In the genomic region with DNA sequence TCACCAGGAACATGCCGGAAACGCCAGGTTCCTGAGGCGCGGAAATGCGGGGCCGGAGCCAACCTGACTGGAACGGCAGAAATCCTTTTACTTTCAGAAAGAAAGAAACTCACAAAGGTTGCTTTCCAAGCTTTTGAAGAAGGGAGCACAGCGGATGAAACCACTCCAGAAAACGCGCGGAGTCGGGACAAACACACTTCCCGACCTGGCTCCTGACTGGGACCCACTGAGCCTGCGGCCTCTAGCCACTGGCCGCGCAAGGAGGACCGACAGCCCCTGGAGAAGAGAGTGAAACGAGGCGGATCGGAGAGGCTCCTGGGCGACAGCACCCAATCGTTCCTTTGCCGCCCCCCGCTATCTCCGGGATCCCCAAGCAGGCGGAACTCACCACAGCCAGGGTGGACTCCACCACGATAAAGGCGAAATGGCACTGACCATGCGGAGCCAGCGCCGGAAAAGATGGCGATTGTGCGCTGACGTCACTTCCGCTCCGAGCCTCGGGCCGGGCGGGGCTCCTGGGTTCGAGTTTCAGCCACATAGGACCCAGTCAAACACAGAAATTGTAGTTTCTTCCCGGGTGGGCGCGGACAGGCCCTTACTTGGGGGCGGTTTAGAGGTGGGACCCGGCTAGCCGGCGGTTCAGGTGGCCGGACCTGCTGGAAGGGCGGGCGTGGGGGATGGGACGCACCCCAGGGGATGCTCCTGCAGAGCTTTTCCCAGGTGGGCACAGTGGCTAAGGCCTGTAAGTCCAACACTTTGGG, we compare ENCODE assay signal across 8 cellular contexts. TPM values are rescaled to one million over a fixed set of nuclear protein-coding genes. Genes with fewer than 3 reads are reported as not detected.
DNase-seq lines count a peak whose midpoint lies in the region; ATAC-seq and TF ChIP-seq lines count a peak whose summit lies in the region.

Gene ZNF121 (minus strand): TSS at position 432 of the 761 bp plus-strand sequence. CDS start 16,407 bp downstream, outside the sequence.

- H3K27me3 Mint-ChIP-seq in GM23338 (ENCODE audit: insufficient read depth, low read depth, poor library complexity), result peaks cover 16% of the 10 kb centered on the region

- peak within 1 kb of the TSS; percentile 88 to 96 (median 90) for H3K9ac ChIP-seq in subcutaneous abdominal adipose tissue (ENCODE audit: low read length in 5 of 5)

- ATAC-seq in GM23338, result peak; percentile 74

- no peaks in the 10 kb centered on the region for H4K20me1 ChIP-seq in DOHH2 (ENCODE audit: control insufficient read depth, insufficient read depth, low read depth, low read length)
- peaks cover 26% of the 10 kb centered on the region for H4K20me1 ChIP-seq in GM23338 (replicated peaks; ENCODE audit: insufficient read depth)

- H3K4me1 ChIP-seq in DOHH2 (ENCODE audit: control insufficient read depth, low read length), result peaks cover 15% of the 10 kb centered on the region
- H3K4me1 ChIP-seq in GM23338 (ENCODE audit: insufficient read depth), result peaks cover 40% of the 10 kb centered on the region
- H3K4me1 ChIP-seq in SJSA1 (replicated peaks), result 0 out of 2 replicates have a peak, but pooled peaks cover 3% of the 10 kb centered on the region
- H3K4me1 ChIP-seq in neuron (ENCODE audit: insufficient read depth, low read length), result peaks cover 2% of the 10 kb centered on the region
- H3K4me1 ChIP-seq in subcutaneous abdominal adipose tissue (ENCODE audit: control insufficient read depth in 5 of 5, insufficient read depth in 5 of 5, low read length in 5 of 5), result peaks cover 0 to 19% (median 15%) of the 10 kb centered on the region in 5 donors

- no peaks in the 10 kb centered on the region for H3F3A ChIP-seq in DOHH2 (ENCODE audit: control insufficient read depth, insufficient read depth)
- no peaks in the 10 kb centered on the region for H3F3A ChIP-seq in GM23338 (replicated peaks; ENCODE audit: low read depth)

- peaks cover 33% of the 10 kb centered on the region for H3K4me1 Mint-ChIP-seq in GM23338

- H3K4me2 ChIP-seq in DOHH2 (ENCODE audit: low read length) (peak within 1 kb of the TSS; percentile 78), GM23338 (peak within 1 kb of the TSS; percentile 92)

- H3K9me2 ChIP-seq in DOHH2 (replicated peaks; ENCODE audit: control insufficient read depth, low read length) (no peaks in the 10 kb centered on the region), GM23338 (ENCODE audit: insufficient read depth) (peaks cover 3% of the 10 kb centered on the region; the same call in 1 of the 2 replicates)

- peak within 1 kb of the TSS; percentile 99 for H3K27ac Mint-ChIP-seq in GM23338

- H3K27me3 ChIP-seq in DOHH2 (ENCODE audit: control insufficient read depth, low read length) (no peaks in the 10 kb centered on the region), GM23338 (ENCODE audit: insufficient read depth) (no peaks in the 10 kb centered on the region), SJSA1 (replicated peaks) (no peaks in the 10 kb centered on the region), neuron (ENCODE audit: insufficient read depth, low read length) (no peaks in the 10 kb centered on the region), subcutaneous abdominal adipose tissue (ENCODE audit: control insufficient read depth in 5 of 5, insufficient read depth in 4 of 5, low read length in 5 of 5) (no peaks in the 10 kb centered on the region)

- H3K4me3 ChIP-seq in DOHH2 (ENCODE audit: low read length) (peak within 1 kb of the TSS; percentile 95), GM23338 (peak within 1 kb of the TSS; percentile 91), SJSA1 (peak within 1 kb of the TSS; percentile 71), neuron (ENCODE audit: low read length) (peak within 1 kb of the TSS; percentile 97), subcutaneous abdominal adipose tissue (ENCODE audit: low read depth in 1 of 5, low read length in 5 of 5) (peak within 1 kb of the TSS; percentile 89 to 98 (median 96))

- TF ChIP-seq CTCF in DOHH2 (IDR thresholded peaks at IDR 0.05; ENCODE audit: low read depth, low read length, poor library complexity, severe bottlenecking) (no peak), GM23338 (conservative IDR thresholded peaks at IDR 0.05; ENCODE audit: low read depth in 2 of 2) (no peak)

- peak within 1 kb of the TSS; percentile 83 for H3K4me3 Mint-ChIP-seq in GM23338

- H3K79me2 ChIP-seq in DOHH2 (ENCODE audit: control insufficient read depth, low read length), result peaks cover 54% of the 10 kb centered on the region
- H3K79me2 ChIP-seq in GM23338 (replicated peaks; ENCODE audit: insufficient read depth), result peaks cover 63% of the 10 kb centered on the region

- H2AFZ ChIP-seq in GM23338 (no peak within 1 kb of the TSS), neuron (ENCODE audit: low read depth, low read length) (peak within 1 kb of the TSS; percentile 74)

- peak; percentile 97 for DNase-seq in GM23338 (ENCODE audit: low spot score)
- DNase-seq in M059J (ENCODE audit: low read depth), result peak; percentile 80
- DNase-seq in SJSA1 (ENCODE audit: low read depth in 1 of 2, low spot score in 2 of 2), result peak; percentile 79 to 86
- DNase-seq in activated naive CD4-positive, alpha-beta T cell (lab: John Stamatoyannopoulos, UW), result peak; percentile 55 to 65 (median 64)
- peak; percentile 74 for DNase-seq in foreskin melanocyte

- H3K27ac ChIP-seq in DOHH2 (ENCODE audit: low read depth, low read length) (peak within 1 kb of the TSS; percentile 59), GM23338 (ENCODE audit: low read depth) (peak within 1 kb of the TSS; percentile 97), SJSA1 (peak within 1 kb of the TSS; percentile 69), subcutaneous abdominal adipose tissue (ENCODE audit: low read depth, low read length) (peak within 1 kb of the TSS; percentile 85)

- peaks cover 43% of the 10 kb centered on the region for H3K36me3 Mint-ChIP-seq in GM23338 (ENCODE audit: low read depth)

- peaks cover 10% of the 10 kb centered on the region; the same call in 2 of the 3 replicates for H3K9me3 Mint-ChIP-seq in GM23338

- H3K9me3 ChIP-seq in DOHH2 (ENCODE audit: control insufficient read depth, insufficient read depth, low read length), result peaks cover 23% of the 10 kb centered on the region
- 0 out of 2 replicates have a peak, but pooled peaks cover 5% of the 10 kb centered on the region for H3K9me3 ChIP-seq in SJSA1 (replicated peaks)
- peaks cover 17% of the 10 kb centered on the region for H3K9me3 ChIP-seq in neuron (ENCODE audit: low read length)
- peaks cover 0 to 14% (median 5%) of the 10 kb centered on the region in 5 donors for H3K9me3 ChIP-seq in subcutaneous abdominal adipose tissue (ENCODE audit: control insufficient read depth in 5 of 5, low read length in 5 of 5)

- peaks cover 46% of the 10 kb centered on the region for H3K36me3 ChIP-seq in DOHH2 (ENCODE audit: control insufficient read depth, low read length)
- no peaks in the 10 kb centered on the region; the same call in 1 of the 2 replicates for H3K36me3 ChIP-seq in GM23338 (ENCODE audit: insufficient read depth)
- peaks cover 30% of the 10 kb centered on the region for H3K36me3 ChIP-seq in SJSA1
- H3K36me3 ChIP-seq in neuron (ENCODE audit: insufficient read depth, low read length), result peaks cover 18% of the 10 kb centered on the region
- H3K36me3 ChIP-seq in subcutaneous abdominal adipose tissue (ENCODE audit: control insufficient read depth in 5 of 5, insufficient read depth in 5 of 5, low read length in 5 of 5), result peaks cover 0 to 3% (median under 1%) of the 10 kb centered on the region in 5 donors

TF ChIP-seq in GM23338, 12 proteins besides CTCF, POLR2A, EP300 and RAD21 (continues in another document):
- TF ChIP-seq ZNF114 (CRISPR knock-in tag; IDR thresholded peaks at IDR 0.05), result no peak

RNA-seq across cellular contexts. Expression of gene ZNF121, which starts in this region (rescaled TPM):
- 252 and 263 TPM in 2 replicates for total RNA-seq in GM23338 (2014; rRNA removed; shearing (Covaris generic))
- polyA plus RNA-seq in GM23338 (2016; fragmentation: Nextera tagmentation; extraction: Ambion mirVana), result 42.3 and 50.8 TPM in 2 replicates
- total RNA-seq in M059J (2014; rRNA removed; shearing (Covaris generic)), result 12.7 and 19.0 TPM in 2 replicates
- total RNA-seq in SJSA1 (2014; rRNA removed; shearing (Covaris generic)), result 22.9 and 29.1 TPM in 2 replicates

Comparison
In these comparisons a context has a peak if more than half of its experiments do, and no peak if none do; other contexts are left out.
1. Peak in every context shown above with its lines: DNase-seq, ATAC-seq, H3K4me3 ChIP-seq and H3K27ac ChIP-seq.